ENCODE assay signal across 31 cellular contexts in the genomic region with DNA sequence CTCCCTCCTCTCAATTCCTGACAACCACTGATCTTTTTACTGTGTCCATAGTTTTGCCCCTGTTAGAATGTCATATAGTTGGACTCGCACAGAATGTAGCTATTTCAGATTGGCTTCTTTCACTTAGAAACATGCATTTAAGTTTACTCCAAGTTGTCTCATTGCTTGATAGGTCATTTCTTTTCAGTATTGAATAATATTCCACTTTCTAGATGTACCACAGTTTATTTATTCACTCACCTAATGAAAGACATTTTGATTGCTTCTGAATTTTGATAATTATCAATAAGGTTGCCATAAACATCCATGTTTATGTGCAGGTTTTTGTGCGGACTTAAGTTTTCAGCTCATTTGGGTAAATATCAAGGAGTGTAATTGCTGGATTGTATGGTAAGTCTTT. TPM values are rescaled to one million over a fixed set of nuclear protein-coding genes. Genes with fewer than 3 reads are reported as not detected.
"Had no signal": no experiment of that assay in that cellular context is flagged by ENCODE, and none has a peak within 500 bp of the region (broad histone marks: within the 10 kb centered on the region; RNA-seq: fewer than 3 reads in every experiment).

No MANE protein-coding gene starts in this region.

- FAIRE-seq: bronchial epithelial cell had no signal

- H3K4me3 ChIP-seq: adrenal gland, ascending aorta, body of pancreas, breast epithelium, cardiac muscle cell had no signal

- H3K27me3 ChIP-seq: adrenal gland, ascending aorta, body of pancreas, brain microvascular endothelial cell, breast epithelium, cardiac muscle cell had no signal

- H3K36me3 ChIP-seq: adrenal gland, ascending aorta, brain microvascular endothelial cell, breast epithelium, cardiac muscle cell had no signal

- H3K4me1 ChIP-seq: adrenal gland, ascending aorta, body of pancreas, breast epithelium had no signal

- ATAC-seq: activated naive CD4-positive, alpha-beta T cell treated with anti-CD3 and anti-CD28 coated beads, Interleukin-2, amount 50 U/mL, for 72 hours; activated naive CD8-positive, alpha-beta T cell treated with anti-CD3 and anti-CD28 coated beads, Interleukin-2, amount 50 U/mL, for 24 hours; activated T-cell treated with anti-CD3 and anti-CD28 coated beads, Interleukin-2, amount 50 U/mL, for 4 hours; activated T-cell treated with anti-CD3 and anti-CD28 coated beads, Interleukin-2, amount 50 U/mL, for 72 hours; activated T-helper 17 cell treated with anti-CD3 and anti-CD28 coated beads, Interleukin-2, amount 50 U/mL, for 72 hours; body of pancreas had no signal

- H3K9me3 ChIP-seq: adrenal gland, ascending aorta, body of pancreas had no signal

- DNase-seq: activated effector memory CD4-positive, alpha-beta T cell treated with anti-CD3 and anti-CD28 coated beads, Interleukin-2, amount 50 U/mL, for 16 hours; activated effector memory CD4-positive, alpha-beta T cell treated with Interleukin-2 at 50 U/mL for 16 hours; activated gamma-delta T cell; activated gamma-delta T cell treated with Interleukin-2 at 50 U/mL for 16 hours; activated naive CD4-positive, alpha-beta T cell; activated naive CD4-positive, alpha-beta T cell treated with anti-CD3 and anti-CD28 coated beads for 36 hours; activated naive CD4-positive, alpha-beta T cell treated with anti-CD3 and anti-CD28 coated beads, Interleukin-2, amount 10 ng/mL, durations not matched to agents 7 days and 5 days; activated naive CD4-positive, alpha-beta T cell treated with anti-CD3 and anti-CD28 coated beads, Interleukin-2, amount 50 U/mL, for 16 hours; activated naive CD4-positive, alpha-beta T cell treated with Interleukin-2 at 50 U/mL for 16 hours; activated naive CD8-positive, alpha-beta T cell treated with anti-CD3 and anti-CD28 coated beads for 36 hours; activated naive CD8-positive, alpha-beta T cell treated with anti-CD3 and anti-CD28 coated beads, Interleukin-2, amount 10 ng/mL, durations not matched to agents 7 days and 5 days; activated naive CD8-positive, alpha-beta T cell treated with anti-CD3 and anti-CD28 coated beads, Interleukin-2, amount 50 U/mL, for 24 hours; activated T-cell treated with anti-CD3 and anti-CD28 coated beads, Interleukin-2, amount 50 U/mL, for 4 hours; activated T-cell treated with anti-CD3 and anti-CD28 coated beads, Interleukin-2, amount 50 U/mL, for 48 hours; activated T-cell treated with anti-CD3 and anti-CD28 coated beads, Interleukin-2, amount 50 U/mL, for 72 hours; adrenal gland; amniotic stem cell; amygdala; anterior cingulate cortex; aorta; body of pancreas; brain microvascular endothelial cell; caudate nucleus; central memory CD4-positive, alpha-beta T cell; cerebellar nuclear complex had no signal

- H3K27ac ChIP-seq: adrenal gland, ascending aorta, body of pancreas, brain microvascular endothelial cell, breast epithelium, cardiac muscle cell had no signal

RNA-seq across cellular contexts. Expression of a gene that starts 38.5 kb away (rescaled TPM):
- total RNA-seq: ascending aorta, body of pancreas had no signal
- polyA plus RNA-seq: cardiac muscle cell had no signal
